ENCODE assay signal across 20 cellular contexts in genomic region chr3:175433026-175433668, GRCh38.
A peak's percentile ranks its signal among the peaks of the same experiment; 100 is the strongest.
DNase-seq lines count a peak whose midpoint lies in the region; ATAC-seq, FAIRE-seq and TF ChIP-seq lines count a peak whose summit lies in the region.
"Had no signal": no experiment of that assay in that cellular context is flagged by ENCODE, and none has a peak within 500 bp of the region (broad histone marks: within the 10 kb centered on the region; RNA-seq: fewer than 3 reads in every experiment).

No MANE protein-coding gene starts in this region.

- no peak for TF ChIP-seq POLR2A in spleen (IDR thresholded peaks at IDR 0.05)

- H3K36me3 Mint-ChIP-seq in astrocyte (ENCODE audit: low read depth, unreplicated experiment) (no peaks in the 10 kb centered on the region), type B pancreatic cell (peaks cover 4% of the 10 kb centered on the region)

- H3K9me3 ChIP-seq in left ventricle myocardium inferior (replicated peaks) (peaks cover 6% of the 10 kb centered on the region), astrocyte (ENCODE audit: insufficient read depth, low read depth, low read length) (no peaks in the 10 kb centered on the region), spleen (peaks cover 0 to 6% (median 5%) of the 10 kb centered on the region in 8 donors)
- H3K9me3 ChIP-seq: mucosa of descending colon, thyroid gland had no signal

- H3K4me1 Mint-ChIP-seq in astrocyte (ENCODE audit: low read depth, unreplicated experiment) (peaks cover 15% of the 10 kb centered on the region), type B pancreatic cell (ENCODE audit: unreplicated experiment) (peaks cover 30% of the 10 kb centered on the region)
- H3K4me1 Mint-ChIP-seq: central memory CD8-positive, alpha-beta T cell; endodermal cell had no signal

- H3K9ac ChIP-seq in astrocyte (ENCODE audit: low read length): peak overlapping the region; percentile 78

- no peak for ATAC-seq in Right ventricle myocardium inferior
- ATAC-seq in GM21381 (IDR thresholded peaks at IDR 0.05; ENCODE audit: unreplicated experiment): no peak
- ATAC-seq: mucosa of descending colon had no signal

- H3K4me2 ChIP-seq in astrocyte (ENCODE audit: low read length): peak overlapping the region; percentile 74

- DNase-seq in left ventricle myocardium inferior (no peak), Right ventricle myocardium inferior (ENCODE audit: missing footprints) (no peak), astrocyte (ENCODE audit: low read depth) (peak; percentile 96), foreskin fibroblast (peak; percentile 50 to 75), type B pancreatic cell (ENCODE audit: extremely low spot score, unreplicated experiment) (no peak), spleen (no peak), HPDE6-E6E7 (ENCODE audit: extremely low spot score) (no peak)
- DNase-seq: ACHN; activated CD4-positive, CD25-positive, alpha-beta regulatory T cell treated with anti-CD3 and anti-CD28 coated beads, Interleukin-2, amount 50 U/mL, for 72 hours; activated CD8-positive, alpha-beta memory T cell treated with anti-CD3 and anti-CD28 coated beads, Interleukin-2, amount 50 U/mL, for 4 hours; activated naive CD4-positive, alpha-beta T cell treated with Interleukin-2 at 50 U/mL for 16 hours; endodermal cell; head of caudate nucleus; mucosa of descending colon; stimulated activated CD4-positive, alpha-beta T cell treated with anti-CD3 and anti-CD28 coated beads, Interleukin-2, amount 100 ng/mL, for 24 hours; thyroid gland had no signal

- H3K4me3 Mint-ChIP-seq in astrocyte (ENCODE audit: unreplicated experiment) (no peak overlapping the region), type B pancreatic cell (peak overlapping the region; percentile 44)
- H3K4me3 Mint-ChIP-seq: central memory CD8-positive, alpha-beta T cell; endodermal cell; T-helper 2 cell treated with Interferon-gamma antibody and Interleukin-4, amounts not matched to agents 5 μg/mL and 100 μg/mL, for 36 hours had no signal

- H3K27me3 Mint-ChIP-seq in astrocyte (ENCODE audit: low read depth, unreplicated experiment) (no peaks in the 10 kb centered on the region), type B pancreatic cell (no peaks in the 10 kb centered on the region)
- H3K27me3 Mint-ChIP-seq: central memory CD8-positive, alpha-beta T cell had no signal

- H3K36me3 ChIP-seq in left ventricle myocardium inferior: no peaks in the 10 kb centered on the region
- no peaks in the 10 kb centered on the region for H3K36me3 ChIP-seq in astrocyte (ENCODE audit: insufficient read depth, low read length)
- no peaks in the 10 kb centered on the region for H3K36me3 ChIP-seq in spleen
- H3K36me3 ChIP-seq: thyroid gland had no signal

- peak overlapping the region; percentile 15 for H2AFZ ChIP-seq in astrocyte (ENCODE audit: low read depth, low read length)

- H3K27me3 ChIP-seq in left ventricle myocardium inferior (ENCODE audit: low read depth) (no peaks in the 10 kb centered on the region), astrocyte (ENCODE audit: insufficient read depth, low read length) (no peaks in the 10 kb centered on the region), spleen (replicated peaks in 1 of 7) (no peaks in the 10 kb centered on the region)
- H3K27me3 ChIP-seq: thyroid gland had no signal

- peak overlapping the region; percentile 79 for H3K27ac Mint-ChIP-seq in astrocyte (ENCODE audit: unreplicated experiment)
- no peak overlapping the region for H3K27ac Mint-ChIP-seq in type B pancreatic cell
- H3K27ac Mint-ChIP-seq: endodermal cell; T-helper 2 cell treated with Interferon-gamma antibody and Interleukin-4, amounts not matched to agents 5 μg/mL and 100 μg/mL, for 36 hours had no signal

- peak; percentile 56 for FAIRE-seq in astrocyte (lab: Jason Lieb, UNC)
- FAIRE-seq: H1 had no signal

- H3K4me3 ChIP-seq in left ventricle myocardium inferior (no peak overlapping the region), astrocyte (ENCODE audit: insufficient read depth, low read depth, low read length) (peak overlapping the region; percentile 19), foreskin fibroblast (ENCODE audit: low read depth in 1 of 2, low read length in 2 of 2) (peak overlapping the region in 1 of 2 donors; percentile 20), spleen (no peak overlapping the region)
- H3K4me3 ChIP-seq: mucosa of descending colon, thyroid gland had no signal

- H3K4me1 ChIP-seq in left ventricle myocardium inferior (no peaks in the 10 kb centered on the region), astrocyte (ENCODE audit: insufficient read depth, low read length) (peaks cover 26% of the 10 kb centered on the region), spleen (no peaks in the 10 kb centered on the region)
- H3K4me1 ChIP-seq: thyroid gland had no signal

- H3K9me3 Mint-ChIP-seq in astrocyte (ENCODE audit: unreplicated experiment) (no peaks in the 10 kb centered on the region), type B pancreatic cell (no peaks in the 10 kb centered on the region)
- H3K9me3 Mint-ChIP-seq: endodermal cell had no signal

- WGBS in spleen, 5 donors: 80 to 88% (median 82%) methylated on average over 5 of the region's 5 CpGs

- no peaks in the 10 kb centered on the region for H4K20me1 ChIP-seq in astrocyte (ENCODE audit: insufficient read depth, low read length)

- intact Hi-C loops in left ventricle myocardium inferior (cut with micrococcal nuclease): no loop called here
- intact Hi-C loops in Right ventricle myocardium inferior (cut with DNase I): no loop called here
- intact Hi-C loops in spleen (cut with DNase I; ENCODE audit: low total_unique reads): no loop called here

- no peak for TF ChIP-seq CTCF in left ventricle myocardium inferior (IDR thresholded peaks at IDR 0.05; ENCODE audit: borderline replicate concordance)
- no peak for TF ChIP-seq CTCF in astrocyte (IDR thresholded peaks at IDR 0.05; ENCODE audit: insufficient read depth, low read depth, low read length)
- no peak for TF ChIP-seq CTCF in foreskin fibroblast (IDR thresholded peaks at IDR 0.05; ENCODE audit: low read depth, low read length)
- TF ChIP-seq CTCF in type B pancreatic cell (conservative IDR thresholded peaks at IDR 0.05): no peak
- no peak for TF ChIP-seq CTCF in spleen (IDR thresholded peaks at IDR 0.05 in 8 of 11, conservative IDR thresholded peaks at IDR 0.05 in 3 of 11)

- no peaks in the 10 kb centered on the region for H3K79me2 ChIP-seq in astrocyte (ENCODE audit: insufficient read depth, low read length)

- H3K27ac ChIP-seq in left ventricle myocardium inferior (replicated peaks) (peak overlapping the region; percentile 31), astrocyte (ENCODE audit: low read depth, low read length) (peak overlapping the region; percentile 92), spleen (no peak overlapping the region)
- H3K27ac ChIP-seq: thyroid gland had no signal

Comparison
In these comparisons a context has a peak if more than half of its experiments do, and no peak if none do; other contexts are left out.
1. DNase-seq: peak in astrocyte (single experiment) and foreskin fibroblast (2 of 2); none in left ventricle myocardium inferior (single experiment), Right ventricle myocardium inferior (single experiment), type B pancreatic cell (single experiment), spleen (single experiment) and HPDE6-E6E7 (single experiment).
2. H3K27ac ChIP-seq: peak in left ventricle myocardium inferior (single experiment) and astrocyte (single experiment); none in spleen (0 of 8).